Comparison of ENCODE assay signal across 10 cellular contexts in genomic region chr13:50075619-50076097, GRCh38.
A peak's percentile ranks its signal among the peaks of the same experiment; 100 is the strongest.
DNase-seq lines count a peak whose midpoint lies in the region; ATAC-seq and TF ChIP-seq lines count a peak whose summit lies in the region.
"Had no signal": no experiment of that assay in that cellular context is flagged by ENCODE, and none has a peak within 500 bp of the region (broad histone marks: within the 10 kb centered on the region; RNA-seq: fewer than 3 reads in every experiment).

No MANE protein-coding gene starts in this region.

- peaks cover 83% of the 10 kb centered on the region for H4K20me1 ChIP-seq in DND-41 (ENCODE audit: insufficient read depth, low read length)

- peak overlapping the region; percentile 40 for H3K4me3 Mint-ChIP-seq in activated T-helper 1 cell treated with anti-CD3 and anti-CD28 coated beads, Interleukin-12 subunit alpha, Interleukin-12 subunit beta, Interleukin-2, Interleukin-4 antibody, amounts not matched to agents 30 ng/mL and 10 ng/mL and 1 ng/mL, durations not matched to agents 14 hours and 24 hours and 36 hours

- no peak overlapping the region for H2AFZ ChIP-seq in DND-41 (ENCODE audit: low read depth, low read length)

- H3K27ac ChIP-seq in DND-41 (ENCODE audit: low read length) (no peak overlapping the region), muscle layer of duodenum (ENCODE audit: low read length) (peak overlapping the region; percentile 48), dorsolateral prefrontal cortex (peak overlapping the region in 18 of 59 donors; percentile 4 to 89 (median 30))

- peaks cover 58% of the 10 kb centered on the region for H3K4me1 Mint-ChIP-seq in activated T-helper 1 cell treated with anti-CD3 and anti-CD28 coated beads, Interleukin-12 subunit alpha, Interleukin-12 subunit beta, Interleukin-2, Interleukin-4 antibody, amounts not matched to agents 30 ng/mL and 10 ng/mL and 1 ng/mL, durations not matched to agents 14 hours and 24 hours and 36 hours (ENCODE audit: low read depth)

- no peaks in the 10 kb centered on the region for H3K27me3 ChIP-seq in DND-41 (ENCODE audit: insufficient read depth, low read length, poor library complexity)
- H3K27me3 ChIP-seq in muscle layer of duodenum (ENCODE audit: low read depth, low read length) = no peaks in the 10 kb centered on the region
- H3K27me3 ChIP-seq in dorsolateral prefrontal cortex = no peaks in the 10 kb centered on the region

- DNase-seq in DND-41 = no peak
- no peak for DNase-seq in activated T-helper 1 cell treated with anti-CD3 and anti-CD28 coated beads, Interleukin-12 subunit alpha, Interleukin-12 subunit beta, Interleukin-2, Interleukin-4 antibody, amounts not matched to agents 30 ng/mL and 10 ng/mL and 1 ng/mL, durations not matched to agents 14 hours and 24 hours and 36 hours (ENCODE audit: low spot score)
- DNase-seq in Kasumi-1 (lab: John Stamatoyannopoulos, UW) = no peak
- DNase-seq in dorsolateral prefrontal cortex = no peak
- DNase-seq in cerebellum (ENCODE audit: low spot score) = no peak
- DNase-seq in NCI-H510A (lab: John Stamatoyannopoulos, UW) = no peak
- DNase-seq: GOT3; stimulated activated naive CD4-positive, alpha-beta T cell had no signal

- H3K36me3 ChIP-seq in DND-41 (ENCODE audit: insufficient read depth, low read length) (peaks cover 72% of the 10 kb centered on the region), muscle layer of duodenum (ENCODE audit: control insufficient read depth in 1 of 2, insufficient read depth in 2 of 2, low read length in 2 of 2) (no peaks in the 10 kb centered on the region)

- no peaks in the 10 kb centered on the region for H3K27me3 Mint-ChIP-seq in activated T-helper 1 cell treated with anti-CD3 and anti-CD28 coated beads, Interleukin-12 subunit alpha, Interleukin-12 subunit beta, Interleukin-2, Interleukin-4 antibody, amounts not matched to agents 30 ng/mL and 10 ng/mL and 1 ng/mL, durations not matched to agents 14 hours and 24 hours and 36 hours (ENCODE audit: insufficient read depth)

- TF ChIP-seq CTCF in DND-41 (IDR thresholded peaks at IDR 0.05; ENCODE audit: borderline replicate concordance, extremely low read depth, low read length, poor library complexity, severe bottlenecking) (no peak), dorsolateral prefrontal cortex (IDR thresholded peaks at IDR 0.05 in 54 of 56, conservative IDR thresholded peaks at IDR 0.05 in 2 of 56; ENCODE audit: low read depth in 1 of 56, partially characterized antibody in 56 of 56) (no peak)

- no peaks in the 10 kb centered on the region for H3K9me3 Mint-ChIP-seq in activated T-helper 1 cell treated with anti-CD3 and anti-CD28 coated beads, Interleukin-12 subunit alpha, Interleukin-12 subunit beta, Interleukin-2, Interleukin-4 antibody, amounts not matched to agents 30 ng/mL and 10 ng/mL and 1 ng/mL, durations not matched to agents 14 hours and 24 hours and 36 hours

- H3K4me1 ChIP-seq in DND-41 (ENCODE audit: insufficient read depth, low read length) = peaks cover 79% of the 10 kb centered on the region
- H3K4me1 ChIP-seq in muscle layer of duodenum (ENCODE audit: control insufficient read depth in 1 of 2, insufficient read depth in 2 of 2, low read length in 2 of 2) = peaks cover 0 to 16% of the 10 kb centered on the region in 2 donors

- intact Hi-C loops in activated T-helper 1 cell treated with anti-CD3 and anti-CD28 coated beads, Interleukin-12 subunit alpha, Interleukin-12 subunit beta, Interleukin-2, Interleukin-4 antibody, amounts not matched to agents 30 ng/mL and 10 ng/mL and 1 ng/mL, durations not matched to agents 14 hours and 24 hours and 36 hours (cut with micrococcal nuclease) = loop anchor here (2.0 to 5.0 kb wide), 2 partner anchors 15 to 33 kb away; no protein-coding TSS in a partner anchor
- intact Hi-C loops in dorsolateral prefrontal cortex (cut with DNase I) = no loop called here

- peaks cover 33% of the 10 kb centered on the region for H3K36me3 Mint-ChIP-seq in activated T-helper 1 cell treated with anti-CD3 and anti-CD28 coated beads, Interleukin-12 subunit alpha, Interleukin-12 subunit beta, Interleukin-2, Interleukin-4 antibody, amounts not matched to agents 30 ng/mL and 10 ng/mL and 1 ng/mL, durations not matched to agents 14 hours and 24 hours and 36 hours (ENCODE audit: low read depth)

- peak overlapping the region; percentile 95; the same call in 1 of the 2 replicates for H3K9ac ChIP-seq in DND-41 (ENCODE audit: low read depth, low read length)

- peak overlapping the region in 1 of 2 experiments; percentile 38; a peak in 1 of 4 replicates for H3K4me3 ChIP-seq in DND-41 (ENCODE audit: low read depth in 1 of 2, low read length in 2 of 2)
- H3K4me3 ChIP-seq in muscle layer of duodenum (ENCODE audit: low read depth in 1 of 2, low read length in 2 of 2) = peak overlapping the region in 1 of 2 donors; percentile 21
- peak overlapping the region in 3 of 59 donors; percentile 2 to 7 (median 4) for H3K4me3 ChIP-seq in dorsolateral prefrontal cortex

- ATAC-seq in DND-41 (ENCODE audit: insufficient read depth, low read depth) (peak; percentile 27; the same call in 1 of the 3 replicates), HG02981 (IDR thresholded peaks at IDR 0.05; ENCODE audit: unreplicated experiment) (peak; percentile 39)

- H3K27ac Mint-ChIP-seq in activated T-helper 1 cell treated with anti-CD3 and anti-CD28 coated beads, Interleukin-12 subunit alpha, Interleukin-12 subunit beta, Interleukin-2, Interleukin-4 antibody, amounts not matched to agents 30 ng/mL and 10 ng/mL and 1 ng/mL, durations not matched to agents 14 hours and 24 hours and 36 hours = peak overlapping the region; percentile 19

- H3K9me3 ChIP-seq in DND-41 (ENCODE audit: insufficient read depth, low read length, severe bottlenecking) (no peaks in the 10 kb centered on the region), muscle layer of duodenum (ENCODE audit: control insufficient read depth in 1 of 2, low read length in 2 of 2) (no peaks in the 10 kb centered on the region)

- H3K79me2 ChIP-seq in DND-41 (ENCODE audit: insufficient read depth, low read length) = peaks cover 100% of the 10 kb centered on the region

- peak overlapping the region; percentile 75 for H3K4me2 ChIP-seq in DND-41 (ENCODE audit: insufficient read depth, low read length)
